19 cellular contexts compared by ENCODE assay signal in the genomic region with DNA sequence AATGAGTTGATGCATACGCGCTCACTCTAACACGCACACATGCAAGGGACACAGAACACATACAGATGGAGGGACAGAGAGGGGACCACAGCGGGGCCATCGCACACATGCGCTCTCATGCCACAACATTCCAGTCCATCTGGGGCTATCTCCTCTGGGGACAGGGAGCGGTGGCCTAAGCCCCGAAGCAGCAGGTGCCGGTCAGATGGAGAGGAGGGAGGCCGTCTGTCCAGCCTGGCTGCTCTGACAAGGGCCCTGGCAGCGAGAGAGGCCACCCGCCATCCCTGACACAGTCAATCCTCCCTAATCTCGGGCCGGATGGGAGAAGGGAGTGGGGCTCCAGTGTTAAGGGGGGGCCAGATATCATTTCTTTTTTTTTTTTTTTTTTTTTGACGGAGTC.
"Had no signal": no experiment of that assay in that cellular context is flagged by ENCODE, and none has a peak within 500 bp of the region (broad histone marks: within the 10 kb centered on the region; RNA-seq: fewer than 3 reads in every experiment).

No MANE protein-coding gene starts in this region.

- H3K36me3 ChIP-seq: ovary had no signal

- ATAC-seq: activated CD4-positive, CD25-positive, alpha-beta regulatory T cell treated with anti-CD3 and anti-CD28 coated beads, Interleukin-2, amount 50 U/mL, for 24 hours; left ventricle myocardium superior; natural killer cell treated with Interleukin-12 subunit alpha and Interleukin-12 subunit beta and Interleukin-15 and Interleukin-18, amount 100 ng/mL, for 72 hours; upper lobe of right lung had no signal

- H3K4me1 ChIP-seq: adrenal gland, sigmoid colon, spleen, stomach, testis, upper lobe of right lung had no signal

- H3K36me3 Mint-ChIP-seq: natural killer cell treated with Interleukin-12 subunit alpha and Interleukin-12 subunit beta and Interleukin-15 and Interleukin-18, amount 100 ng/mL, for 72 hours had no signal

- H3K4me3 ChIP-seq: adrenal gland, esophagus squamous epithelium, ovary, sigmoid colon, spleen, stomach, testis, upper lobe of right lung had no signal

- H3K27me3 ChIP-seq: adrenal gland, esophagus squamous epithelium, ovary, sigmoid colon, spleen, stomach, testis, upper lobe of right lung had no signal

- DNase-seq: activated CD4-positive, alpha-beta T cell treated with anti-CD3 and anti-CD28 coated beads, Interleukin-2, amount 50 U/mL, for 1 hour; activated CD8-positive, alpha-beta memory T cell treated with anti-CD3 and anti-CD28 coated beads for 24 hours; activated effector memory CD4-positive, alpha-beta T cell treated with Interleukin-2 at 50 U/mL for 16 hours; activated naive CD4-positive, alpha-beta T cell treated with anti-CD3 and anti-CD28 coated beads, Interleukin-2, amount 50 U/mL, for 16 hours; activated T-cell treated with anti-CD3 and anti-CD28 coated beads for 4 hours; adrenal gland; esophagus squamous epithelium; left ventricle myocardium superior; mesendoderm; ovary; sigmoid colon; spleen; stomach; SW 1271; testis; upper lobe of right lung had no signal

- H3K9me3 Mint-ChIP-seq: natural killer cell treated with Interleukin-12 subunit alpha and Interleukin-12 subunit beta and Interleukin-15 and Interleukin-18, amount 100 ng/mL, for 72 hours; T-helper 2 cell treated with Interferon-gamma antibody and Interleukin-4, amounts not matched to agents 5 μg/mL and 100 μg/mL, for 36 hours had no signal

- H3K27me3 Mint-ChIP-seq: natural killer cell treated with Interleukin-12 subunit alpha and Interleukin-12 subunit beta and Interleukin-15 and Interleukin-18, amount 100 ng/mL, for 72 hours had no signal

- H3K4me3 Mint-ChIP-seq: natural killer cell treated with Interleukin-12 subunit alpha and Interleukin-12 subunit beta and Interleukin-15 and Interleukin-18, amount 100 ng/mL, for 72 hours; T-helper 2 cell treated with Interferon-gamma antibody and Interleukin-4, amounts not matched to agents 5 μg/mL and 100 μg/mL, for 36 hours had no signal

- H3K9me3 ChIP-seq: adrenal gland, esophagus squamous epithelium, ovary, sigmoid colon, spleen, stomach, testis, upper lobe of right lung had no signal

- H3K27ac ChIP-seq: adrenal gland, esophagus squamous epithelium, ovary, sigmoid colon, spleen, stomach, testis, upper lobe of right lung had no signal

- H3K27ac Mint-ChIP-seq: natural killer cell treated with Interleukin-12 subunit alpha and Interleukin-12 subunit beta and Interleukin-15 and Interleukin-18, amount 100 ng/mL, for 72 hours; T-helper 2 cell treated with Interferon-gamma antibody and Interleukin-4, amounts not matched to agents 5 μg/mL and 100 μg/mL, for 36 hours had no signal
